ENCODE assay signal across 9 cellular contexts in the genomic region with DNA sequence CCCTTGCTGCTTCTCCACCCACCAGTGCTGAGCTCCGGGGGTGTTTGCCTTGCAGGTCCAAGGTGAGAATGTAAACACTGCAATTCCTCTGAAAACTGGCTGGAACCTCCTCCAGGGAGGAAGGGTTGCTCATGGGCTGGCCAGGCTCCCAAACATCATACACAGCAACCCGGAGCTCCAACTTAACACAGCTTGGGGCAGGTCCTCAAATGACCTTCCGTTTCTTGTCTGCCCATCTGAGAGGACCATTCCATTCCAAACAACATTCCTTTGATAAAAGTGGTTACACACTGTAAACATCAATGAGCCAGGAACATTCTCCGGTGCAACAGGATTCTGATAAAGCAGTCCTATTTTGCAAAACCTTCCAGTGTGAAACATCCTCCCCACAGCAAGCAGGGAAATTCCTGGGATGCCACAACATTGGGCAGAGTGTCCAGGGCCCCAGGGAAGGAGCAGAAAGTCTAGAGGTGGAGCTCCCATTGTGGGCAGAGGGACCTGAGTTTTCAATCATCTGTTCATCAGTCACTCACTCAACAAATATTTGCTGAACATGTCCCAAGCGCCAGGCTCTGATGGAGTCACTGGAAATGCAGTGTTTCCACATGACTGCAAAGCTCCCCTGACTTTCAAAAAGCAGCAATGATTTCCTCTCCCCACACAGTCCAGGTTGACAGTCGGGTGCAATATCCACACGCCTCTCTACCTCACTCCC. TPM values are rescaled to one million over a fixed set of nuclear protein-coding genes. Genes with fewer than 3 reads are reported as not detected.
DNase-seq lines count a peak whose midpoint lies in the region; ATAC-seq and TF ChIP-seq lines count a peak whose summit lies in the region.
"Had no signal": no experiment of that assay in that cellular context is flagged by ENCODE, and none has a peak within 500 bp of the region (broad histone marks: within the 10 kb centered on the region; RNA-seq: fewer than 3 reads in every experiment).

No MANE protein-coding gene starts in this region.

- peaks cover 21% of the 10 kb centered on the region for H3K4me1 Mint-ChIP-seq in progenitor cell of endocrine pancreas (ENCODE audit: low read depth)
- H3K4me1 Mint-ChIP-seq: activated naive CD8-positive, alpha-beta T cell treated with anti-CD3 and anti-CD28 coated beads, Interleukin-2, amount 50 U/mL, for 24 hours had no signal

- peak overlapping the region; percentile 6 for H3K4me3 Mint-ChIP-seq in progenitor cell of endocrine pancreas (ENCODE audit: low read depth)
- H3K4me3 Mint-ChIP-seq: activated naive CD8-positive, alpha-beta T cell treated with anti-CD3 and anti-CD28 coated beads, Interleukin-2, amount 50 U/mL, for 24 hours had no signal

- no peak for TF ChIP-seq CTCF in progenitor cell of endocrine pancreas (IDR thresholded peaks at IDR 0.05; ENCODE audit: unreplicated experiment)

- peaks cover 7% of the 10 kb centered on the region for H3K9me3 Mint-ChIP-seq in progenitor cell of endocrine pancreas (ENCODE audit: low read depth)
- H3K9me3 Mint-ChIP-seq: activated naive CD8-positive, alpha-beta T cell treated with anti-CD3 and anti-CD28 coated beads, Interleukin-2, amount 50 U/mL, for 24 hours had no signal

- ATAC-seq in SK-N-SH treated with all-trans-retinoic acid at 6 μM for 48 hours: peak; percentile 87
- ATAC-seq in GM18909 (IDR thresholded peaks at IDR 0.05; ENCODE audit: poor library complexity, unreplicated experiment): no peak
- no peak for ATAC-seq in GM18858 (IDR thresholded peaks at IDR 0.05; ENCODE audit: unreplicated experiment)
- ATAC-seq: activated naive CD8-positive, alpha-beta T cell treated with anti-CD3 and anti-CD28 coated beads, Interleukin-2, amount 50 U/mL, for 24 hours had no signal

- H3K27me3 Mint-ChIP-seq in progenitor cell of endocrine pancreas: peaks cover 35% of the 10 kb centered on the region

- DNase-seq in Daoy (ENCODE audit: low read depth): peak; percentile 90
- peak; percentile 69 for DNase-seq in fibroblast of the conjunctiva (ENCODE audit: low read depth)
- peak; percentile 24 for DNase-seq in progenitor cell of endocrine pancreas (ENCODE audit: low spot score, unreplicated experiment)
- no peak for DNase-seq in head of caudate nucleus
- no peak for DNase-seq in GF-D8 (lab: John Stamatoyannopoulos, UW)
- DNase-seq: activated naive CD8-positive, alpha-beta T cell treated with anti-CD3 and anti-CD28 coated beads, Interleukin-2, amount 50 U/mL, for 24 hours had no signal

- intact Hi-C loops in head of caudate nucleus (cut with DNase I): no loop called here

- H3K27ac Mint-ChIP-seq in progenitor cell of endocrine pancreas: peak overlapping the region; percentile 46
- H3K27ac Mint-ChIP-seq: activated naive CD8-positive, alpha-beta T cell treated with anti-CD3 and anti-CD28 coated beads, Interleukin-2, amount 50 U/mL, for 24 hours had no signal

- no peaks in the 10 kb centered on the region for H3K36me3 Mint-ChIP-seq in progenitor cell of endocrine pancreas (ENCODE audit: insufficient read depth)

TF ChIP-seq in SK-N-SH treated with all-trans-retinoic acid at 6 μM for 48 hours, 23 proteins besides CTCF, POLR2A, EP300 and RAD21:
- TF ChIP-seq ESRRG (CRISPR knock-in tag; IDR thresholded peaks at IDR 0.05): no peak
- TF ChIP-seq ARNTL (CRISPR knock-in tag; IDR thresholded peaks at IDR 0.05; ENCODE audit: borderline replicate concordance, low read depth): no peak
- TF ChIP-seq CSDC2 (CRISPR knock-in tag; IDR thresholded peaks at IDR 0.05): no peak
- no peak for TF ChIP-seq TOX (CRISPR knock-in tag; IDR thresholded peaks at IDR 0.05; ENCODE audit: borderline replicate concordance)
- no peak for TF ChIP-seq ZFP30 (CRISPR knock-in tag; IDR thresholded peaks at IDR 0.05)
- TF ChIP-seq ZNF565 (CRISPR knock-in tag; conservative IDR thresholded peaks at IDR 0.05; ENCODE audit: low read depth): no peak
- no peak for TF ChIP-seq ZNF8 (CRISPR knock-in tag; IDR thresholded peaks at IDR 0.05)
- TF ChIP-seq TCF4 (CRISPR knock-in tag; IDR thresholded peaks at IDR 0.05; ENCODE audit: borderline replicate concordance): no peak
- TF ChIP-seq OSR1 (CRISPR knock-in tag; IDR thresholded peaks at IDR 0.05): no peak
- no peak for TF ChIP-seq RARB (CRISPR knock-in tag; IDR thresholded peaks at IDR 0.05)
- no peak for TF ChIP-seq PPARA (CRISPR knock-in tag; IDR thresholded peaks at IDR 0.05; ENCODE audit: borderline replicate concordance)
- TF ChIP-seq ZNF70 (CRISPR knock-in tag; IDR thresholded peaks at IDR 0.05): no peak
- TF ChIP-seq ISL1 (CRISPR knock-in tag; IDR thresholded peaks at IDR 0.05): no peak

RNA-seq across cellular contexts. Expression of gene HEG1, which starts 7.3 kb away (rescaled TPM):
- total RNA-seq in Daoy (2014; rRNA removed; shearing (Covaris generic)): 14.9 and 17.1 TPM in 2 replicates
- 4.1 and 7.2 TPM in 2 replicates for total RNA-seq in progenitor cell of endocrine pancreas

Comparison
In these comparisons a context has a peak if more than half of its experiments do, and no peak if none do; other contexts are left out.
1. DNase-seq: peak in Daoy (single experiment), fibroblast of the conjunctiva (single experiment) and progenitor cell of endocrine pancreas (single experiment); none in head of caudate nucleus (0 of 42) and GF-D8 (single experiment).